In the genomic region with DNA sequence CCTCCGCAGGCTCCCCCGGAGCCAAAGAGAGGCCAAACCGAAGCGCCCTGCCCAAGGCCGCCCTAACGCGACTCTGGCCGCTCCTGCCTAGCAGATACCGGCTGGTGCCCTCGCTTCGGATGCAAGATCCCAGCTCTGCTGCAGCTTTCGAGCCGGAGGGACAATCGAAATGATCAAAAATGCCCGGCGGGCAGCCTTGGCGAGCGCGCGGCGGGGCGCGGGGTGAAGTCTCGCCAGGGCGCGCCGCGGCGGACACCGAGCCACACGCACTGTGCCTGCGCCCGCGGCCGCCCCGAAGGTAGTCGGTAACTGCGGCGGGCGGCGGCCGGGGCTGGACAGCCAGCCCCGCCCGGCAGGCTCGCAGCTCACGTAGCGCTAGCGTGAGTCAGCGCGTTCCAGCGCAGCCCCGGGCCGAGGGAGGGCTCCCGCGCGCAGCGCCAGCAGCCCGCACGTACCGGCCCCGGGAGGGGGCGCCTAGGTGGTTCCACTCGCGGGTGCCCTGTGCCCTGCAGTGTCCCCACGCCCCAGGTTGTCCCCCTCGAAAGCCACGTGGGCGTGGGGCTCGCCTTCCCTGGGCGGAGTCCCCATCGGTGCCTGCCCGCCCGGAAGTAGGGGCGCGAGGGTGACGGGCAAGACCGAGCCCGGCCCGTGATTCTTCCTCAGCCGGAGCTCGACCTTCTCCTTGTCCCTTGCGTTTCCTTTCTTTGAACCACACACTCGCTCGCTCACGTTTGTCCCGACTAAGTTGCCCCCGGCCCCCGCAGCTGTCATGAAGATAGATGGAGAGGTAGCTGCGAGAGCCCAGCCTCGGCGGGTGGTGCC, we compare ENCODE assay signal across 1 cellular context.
TF ChIP-seq lines count a peak whose summit lies in the region.

No MANE protein-coding gene starts in this region.

TF ChIP-seq in liver, 16 proteins besides CTCF, POLR2A, EP300 and RAD21 (continued from another document):
- TF ChIP-seq, protein P1, sequence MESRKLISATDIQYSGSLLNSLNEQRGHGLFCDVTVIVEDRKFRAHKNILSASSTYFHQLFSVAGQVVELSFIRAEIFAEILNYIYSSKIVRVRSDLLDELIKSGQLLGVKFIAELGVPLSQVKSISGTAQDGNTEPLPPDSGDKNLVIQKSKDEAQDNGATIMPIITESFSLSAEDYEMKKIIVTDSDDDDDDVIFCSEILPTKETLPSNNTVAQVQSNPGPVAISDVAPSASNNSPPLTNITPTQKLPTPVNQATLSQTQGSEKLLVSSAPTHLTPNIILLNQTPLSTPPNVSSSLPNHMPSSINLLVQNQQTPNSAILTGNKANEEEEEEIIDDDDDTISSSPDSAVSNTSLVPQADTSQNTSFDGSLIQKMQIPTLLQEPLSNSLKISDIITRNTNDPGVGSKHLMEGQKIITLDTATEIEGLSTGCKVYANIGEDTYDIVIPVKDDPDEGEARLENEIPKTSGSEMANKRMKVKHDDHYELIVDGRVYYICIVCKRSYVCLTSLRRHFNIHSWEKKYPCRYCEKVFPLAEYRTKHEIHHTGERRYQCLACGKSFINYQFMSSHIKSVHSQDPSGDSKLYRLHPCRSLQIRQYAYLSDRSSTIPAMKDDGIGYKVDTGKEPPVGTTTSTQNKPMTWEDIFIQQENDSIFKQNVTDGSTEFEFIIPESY (IDR thresholded peaks at IDR 0.05): no peak
- TF ChIP-seq HNF4G (IDR thresholded peaks at IDR 0.05) (no peak), RXRA (IDR thresholded peaks at IDR 0.05) (no peak), HNF4A (conservative IDR thresholded peaks at IDR 0.05) (no peak), YY1 (IDR thresholded peaks at IDR 0.05) (no peak), JUND (IDR thresholded peaks at IDR 0.05) (no peak), NR2F2 (IDR thresholded peaks at IDR 0.05) (no peak), SP1 (IDR thresholded peaks at IDR 0.05) (no peak), FOXA2 (IDR thresholded peaks at IDR 0.05) (no peak), FOXA1 (IDR thresholded peaks at IDR 0.05) (no peak)
- TF ChIP-seq, protein P2, sequence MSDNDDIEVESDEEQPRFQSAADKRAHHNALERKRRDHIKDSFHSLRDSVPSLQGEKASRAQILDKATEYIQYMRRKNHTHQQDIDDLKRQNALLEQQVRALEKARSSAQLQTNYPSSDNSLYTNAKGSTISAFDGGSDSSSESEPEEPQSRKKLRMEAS (IDR thresholded peaks at IDR 0.05): no peak
